Comparison of ENCODE assay signal across 9 cellular contexts in genomic region chr12:15546102-15546701, GRCh38.
DNase-seq lines count a peak whose midpoint lies in the region; ATAC-seq and TF ChIP-seq lines count a peak whose summit lies in the region.
"Had no signal": no experiment of that assay in that cellular context is flagged by ENCODE, and none has a peak within 500 bp of the region (broad histone marks: within the 10 kb centered on the region; RNA-seq: fewer than 3 reads in every experiment).

No MANE protein-coding gene starts in this region.

- TF ChIP-seq CTCF in lower lobe of right lung (IDR thresholded peaks at IDR 0.05) = no peak
- TF ChIP-seq CTCF in ovary (IDR thresholded peaks at IDR 0.05) = no peak

- no peak for TF ChIP-seq POLR2A in ovary (IDR thresholded peaks at IDR 0.05)

- no peaks in the 10 kb centered on the region for H3K27me3 ChIP-seq in lower lobe of right lung (ENCODE audit: low read depth)
- H3K27me3 ChIP-seq in ovary = no peaks in the 10 kb centered on the region

- no peak for TF ChIP-seq EP300 in ovary (IDR thresholded peaks at IDR 0.05)

- peak; percentile 91 for DNase-seq in NOMO-1 treated with DMSO at 0.1 percent for 48 hours (lab: John Stamatoyannopoulos, UW; ENCODE audit: unreplicated experiment)
- no peak for DNase-seq in lower lobe of right lung
- no peak for DNase-seq in posterior vena cava (ENCODE audit: low spot score)
- DNase-seq in ovary = no peak
- no peak for DNase-seq in superior temporal gyrus (ENCODE audit: extremely low spot score)
- no peak for DNase-seq in EL

- intact Hi-C loops in lower lobe of right lung (cut with DNase I) = no loop called here
- intact Hi-C loops in posterior vena cava (cut with DNase I) = no loop called here
- intact Hi-C loops in ovary (cut with DNase I) = no loop called here

- peak; percentile 85 for ATAC-seq in GM18858 (IDR thresholded peaks at IDR 0.05; ENCODE audit: unreplicated experiment)
- peak; percentile 70 for ATAC-seq in HG02642 (IDR thresholded peaks at IDR 0.05; ENCODE audit: poor library complexity, unreplicated experiment)
- peak in 1 of 2 donors; percentile 62 for ATAC-seq in lower lobe of right lung
- ATAC-seq: K562 had no signal

- H3K9me3 ChIP-seq in lower lobe of right lung (no peaks in the 10 kb centered on the region), ovary (no peaks in the 10 kb centered on the region)

- no peaks in the 10 kb centered on the region for H3K36me3 ChIP-seq in lower lobe of right lung
- H3K36me3 ChIP-seq in ovary = no peaks in the 10 kb centered on the region

- H3K4me3 ChIP-seq in lower lobe of right lung = peak overlapping the region; percentile 33
- H3K4me3 ChIP-seq in ovary = no peak overlapping the region
- H3K4me3 ChIP-seq: K562 had no signal

- WGBS in ovary, 3 donors = 66 to 90% (median 90%) methylated on average over 1 of the region's 1 CpG

- peak overlapping the region; percentile 76 for H3K27ac ChIP-seq in lower lobe of right lung
- H3K27ac ChIP-seq in ovary = no peak overlapping the region

- H3K4me1 ChIP-seq in lower lobe of right lung (peaks cover 8% of the 10 kb centered on the region), ovary (ENCODE audit: insufficient read depth) (peaks cover 4% of the 10 kb centered on the region)
